In genomic region chr4:864456-865120, GRCh38 we compare ENCODE assay signal across 20 cellular contexts. TPM values are rescaled to one million over a fixed set of nuclear protein-coding genes. Genes with fewer than 3 reads are reported as not detected.
A peak's percentile ranks its signal among the peaks of the same experiment; 100 is the strongest.
DNase-seq lines count a peak whose midpoint lies in the region; ATAC-seq, FAIRE-seq and TF ChIP-seq lines count a peak whose summit lies in the region.
"Had no signal": no experiment of that assay in that cellular context is flagged by ENCODE, and none has a peak within 500 bp of the region (broad histone marks: within the 10 kb centered on the region; RNA-seq: fewer than 3 reads in every experiment).

No MANE protein-coding gene starts in this region.

- peak; percentile 40 for DNase-seq in Right ventricle myocardium superior
- no peak for DNase-seq in cardiac septum (ENCODE audit: low spot score)
- peak; percentile 43 for DNase-seq in H7
- DNase-seq in neural progenitor cell (ENCODE audit: low spot score), result no peak
- peak; percentile 64 for DNase-seq in type B pancreatic cell (ENCODE audit: extremely low spot score, unreplicated experiment)
- no peak for DNase-seq in GM19239 (ENCODE audit: insufficient read length, low spot score)
- DNase-seq: 8988T; CD4-positive, alpha-beta memory T cell; DMS153; DMS79; GDM1; IMR-90 had no signal

- peak overlapping the region; percentile 76 for H3K27ac Mint-ChIP-seq in neural progenitor cell
- no peak overlapping the region for H3K27ac Mint-ChIP-seq in type B pancreatic cell
- H3K27ac Mint-ChIP-seq: CD4-positive, alpha-beta memory T cell had no signal

- H3K36me3 ChIP-seq in H7 (replicated peaks; ENCODE audit: control insufficient read depth, insufficient read depth, low read length), result peaks cover 14% of the 10 kb centered on the region
- H3K36me3 ChIP-seq in neural progenitor cell, result no peaks in the 10 kb centered on the region

- H2AFZ ChIP-seq in neural progenitor cell (replicated peaks), result no peak overlapping the region

- H3K36me3 Mint-ChIP-seq in neural progenitor cell (peaks cover 28% of the 10 kb centered on the region), type B pancreatic cell (peaks cover 13% of the 10 kb centered on the region)

- TF ChIP-seq CTCF in neural progenitor cell (IDR thresholded peaks at IDR 0.05) (no peak), type B pancreatic cell (conservative IDR thresholded peaks at IDR 0.05) (no peak)

- H3K79me2 ChIP-seq in neural progenitor cell (ENCODE audit: low read depth), result no peaks in the 10 kb centered on the region

- ATAC-seq in Right ventricle myocardium superior (ENCODE audit: poor library complexity) (no peak), GM21423 (IDR thresholded peaks at IDR 0.05; ENCODE audit: unreplicated experiment) (no peak)

- H3K4me2 ChIP-seq in neural progenitor cell, result no peak overlapping the region
- H3K4me2 ChIP-seq: BLaER1 had no signal

- H3K4me1 Mint-ChIP-seq in neural progenitor cell (no peaks in the 10 kb centered on the region), type B pancreatic cell (ENCODE audit: unreplicated experiment) (no peaks in the 10 kb centered on the region)
- H3K4me1 Mint-ChIP-seq: CD14-positive monocyte had no signal

- no peak overlapping the region for H3K9ac ChIP-seq in neural progenitor cell
- H3K9ac ChIP-seq: BLaER1 had no signal

- H3K4me3 Mint-ChIP-seq in neural progenitor cell (no peak overlapping the region), type B pancreatic cell (no peak overlapping the region)
- H3K4me3 Mint-ChIP-seq: CD14-positive monocyte; CD4-positive, alpha-beta memory T cell had no signal

- no peaks in the 10 kb centered on the region for H3K9me3 ChIP-seq in neural progenitor cell (ENCODE audit: low read depth)
- H3K9me3 ChIP-seq: HAP-1 had no signal

- no peaks in the 10 kb centered on the region for H3K27me3 ChIP-seq in H7 (ENCODE audit: control insufficient read depth, insufficient read depth, low read length)
- no peaks in the 10 kb centered on the region for H3K27me3 ChIP-seq in neural progenitor cell
- H3K27me3 ChIP-seq: BLaER1 had no signal

- H3K27ac ChIP-seq in neural progenitor cell, result no peak overlapping the region
- H3K27ac ChIP-seq: BLaER1, HL-60 had no signal

- H3K4me1 ChIP-seq in neural progenitor cell, result no peaks in the 10 kb centered on the region
- H3K4me1 ChIP-seq: HAP-1 had no signal

- no peaks in the 10 kb centered on the region for H3F3A ChIP-seq in neural progenitor cell (ENCODE audit: low read depth)

- no peak for FAIRE-seq in GM19239 (lab: Jason Lieb, UNC)
- FAIRE-seq: H1 had no signal

- H4K20me1 ChIP-seq in neural progenitor cell (ENCODE audit: low read depth), result no peaks in the 10 kb centered on the region

- H3K9me3 Mint-ChIP-seq in neural progenitor cell (no peaks in the 10 kb centered on the region), type B pancreatic cell (peaks cover 6% of the 10 kb centered on the region)
- H3K9me3 Mint-ChIP-seq: CD4-positive, alpha-beta memory T cell had no signal

- H3K27me3 Mint-ChIP-seq in neural progenitor cell (ENCODE audit: insufficient read depth, low read depth) (peaks cover 2% of the 10 kb centered on the region), type B pancreatic cell (no peaks in the 10 kb centered on the region)
- H3K27me3 Mint-ChIP-seq: CD4-positive, alpha-beta memory T cell had no signal

- intact Hi-C loops in Right ventricle myocardium superior (cut with DNase I), result no loop called here
- intact Hi-C loops in cardiac septum (cut with DNase I), result no loop called here

- H3K4me3 ChIP-seq in H7 (ENCODE audit: insufficient read depth, low read depth, low read length) (no peak overlapping the region), neural progenitor cell (no peak overlapping the region)
- H3K4me3 ChIP-seq: BLaER1, HAP-1 had no signal

RNA-seq across cellular contexts. Expression of gene CPLX1, which starts 38.7 kb away (rescaled TPM):
- 4.3 TPM for total RNA-seq in Right ventricle myocardium superior
- 9.4 TPM for total RNA-seq in cardiac septum
- total RNA-seq in H7 (2014; rRNA removed; shearing (Covaris generic)), result 0.15 and 0.62 TPM in 2 replicates
- not detected in 2 replicates for total RNA-seq in neural progenitor cell (ENCODE audit: low replicate concordance)
- 3.7 and 5.6 TPM in 2 replicates for total RNA-seq in type B pancreatic cell (ENCODE audit: low replicate concordance)
- total RNA-seq: Daoy, HT1080, IMR-90 had no signal

Comparison
In these comparisons a context has a peak if more than half of its experiments do, and no peak if none do; other contexts are left out.
1. DNase-seq: peak in Right ventricle myocardium superior (single experiment), H7 (single experiment) and type B pancreatic cell (single experiment); none in cardiac septum (single experiment), neural progenitor cell (single experiment) and GM19239 (single experiment).